In genomic region chr15:27790270-27790669, GRCh38 we compare ENCODE assay signal across 7 cellular contexts.
"Had no signal": no experiment of that assay in that cellular context is flagged by ENCODE, and none has a peak within 500 bp of the region (broad histone marks: within the 10 kb centered on the region; RNA-seq: fewer than 3 reads in every experiment).

No MANE protein-coding gene starts in this region.

- H3K4me3 Mint-ChIP-seq: IgD-negative memory B cell had no signal

- H3K27ac ChIP-seq: HL-60, KMS-11 had no signal

- DNase-seq: Karpas-422, Kasumi-1, KBM-7, KG1 had no signal

- H3K27ac Mint-ChIP-seq: IgD-negative memory B cell had no signal

- H3K36me3 Mint-ChIP-seq: IgD-negative memory B cell had no signal

- H3K9ac ChIP-seq: KMS-11 had no signal

- H3K4me2 ChIP-seq: KMS-11 had no signal

- H3K4me1 Mint-ChIP-seq: IgD-negative memory B cell had no signal

- H3K27me3 Mint-ChIP-seq: IgD-negative memory B cell had no signal
